In the genomic region with DNA sequence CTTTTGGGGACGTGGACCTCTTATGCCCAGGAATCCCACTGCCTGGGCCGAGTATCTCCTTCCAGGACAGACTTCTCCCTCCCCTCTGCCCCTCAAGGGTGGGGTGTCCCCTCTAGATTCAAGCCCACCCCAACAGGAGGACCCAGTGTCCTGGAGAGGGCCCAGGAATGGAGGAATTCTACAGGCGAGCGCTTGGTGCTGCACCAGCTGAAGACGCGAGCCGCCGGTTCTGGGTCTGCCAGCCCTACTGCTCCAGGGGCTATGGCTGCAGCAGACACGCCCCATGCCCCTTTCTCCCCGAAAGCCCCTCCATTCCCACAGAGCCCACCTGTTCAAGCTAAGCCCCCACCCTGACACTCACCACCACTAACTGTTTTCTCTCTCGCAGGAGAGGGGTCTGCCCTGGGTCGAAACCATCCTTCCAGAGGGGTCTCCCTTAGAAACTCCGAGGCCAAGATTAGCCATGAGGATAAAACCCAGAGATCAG, we compare ENCODE assay signal across 24 cellular contexts. TPM values are rescaled to one million over a fixed set of nuclear protein-coding genes. Genes with fewer than 3 reads are reported as not detected.
"Had no signal": no experiment of that assay in that cellular context is flagged by ENCODE, and none has a peak within 500 bp of the region (broad histone marks: within the 10 kb centered on the region; RNA-seq: fewer than 3 reads in every experiment).

No MANE protein-coding gene starts in this region.

- H3K4me3 Mint-ChIP-seq: neural crest cell; stimulated activated effector memory CD8-positive, alpha-beta T cell treated with anti-CD3 and anti-CD28 coated beads, Interleukin-12 subunit alpha, Interleukin-12 subunit beta, amount 100 ng/mL, for 72 hours; type B pancreatic cell had no signal

- H3K36me3 ChIP-seq: ascending aorta, right lobe of liver, stomach had no signal

- H3K36me3 Mint-ChIP-seq: stimulated activated effector memory CD8-positive, alpha-beta T cell treated with anti-CD3 and anti-CD28 coated beads, Interleukin-12 subunit alpha, Interleukin-12 subunit beta, amount 100 ng/mL, for 72 hours; type B pancreatic cell had no signal

- H3K27me3 ChIP-seq: ascending aorta, right lobe of liver, stomach had no signal

- H3K27ac ChIP-seq: ascending aorta, coronary artery, right lobe of liver had no signal

- DNase-seq: activated CD4-positive, alpha-beta T cell treated with anti-CD3 and anti-CD28 coated beads, Interleukin-2, amount 50 U/mL, for 4 hours; activated naive CD4-positive, alpha-beta T cell treated with anti-CD3 and anti-CD28 coated beads, Interleukin-2, amount 50 U/mL, for 16 hours; activated T-cell treated with anti-CD3 and anti-CD28 coated beads for 4 hours; foreskin melanocyte; glutamatergic neuron; hippocampal formation; islet precursor cell; left colon; right lobe of liver; stimulated activated CD4-positive, alpha-beta T cell treated with anti-CD3 and anti-CD28 coated beads, Interleukin-4, amount 100 ng/mL, for 24 hours; stomach; T-helper 1 cell; T1000 had no signal

- H3K4me1 ChIP-seq: right lobe of liver had no signal

- H3K27ac Mint-ChIP-seq: type B pancreatic cell had no signal

- H3K9me3 ChIP-seq: ascending aorta, right lobe of liver, stomach had no signal

- H3K4me3 ChIP-seq: ascending aorta, coronary artery, lung, right lobe of liver, smooth muscle cell, stomach had no signal

- H3K4me2 ChIP-seq: smooth muscle cell had no signal

- H3K9me3 Mint-ChIP-seq: neural crest cell; stimulated activated effector memory CD8-positive, alpha-beta T cell treated with anti-CD3 and anti-CD28 coated beads, Interleukin-12 subunit alpha, Interleukin-12 subunit beta, amount 100 ng/mL, for 72 hours; type B pancreatic cell had no signal

- H3K27me3 Mint-ChIP-seq: type B pancreatic cell had no signal

- ATAC-seq: activated CD4-positive, CD25-positive, alpha-beta regulatory T cell treated with anti-CD3 and anti-CD28 coated beads, Interleukin-2, amount 50 U/mL, for 24 hours; left colon; right lobe of liver; stimulated activated effector memory CD8-positive, alpha-beta T cell treated with anti-CD3 and anti-CD28 coated beads, Interleukin-12 subunit alpha, Interleukin-12 subunit beta, amount 100 ng/mL, for 72 hours had no signal

RNA-seq across cellular contexts. Expression of gene CRYGN, which starts 8.6 kb away (rescaled TPM):
- total RNA-seq: ascending aorta, epithelial cell of proximal tubule, osteocyte, pulmonary artery endothelial cell, right lobe of liver, smooth muscle cell, stomach had no signal
- polyA plus RNA-seq: stomach had no signal

RNA-seq across cellular contexts. Expression of gene WDR86, which starts 21.5 kb away (rescaled TPM):
- total RNA-seq: osteocyte, pulmonary artery endothelial cell had no signal
